In genomic region chr3:119323401-119324107, GRCh38 we compare ENCODE assay signal across 8 cellular contexts. TPM values are rescaled to one million over a fixed set of nuclear protein-coding genes. Genes with fewer than 3 reads are reported as not detected.
A peak's percentile ranks its signal among the peaks of the same experiment; 100 is the strongest.
DNase-seq lines count a peak whose midpoint lies in the region; ATAC-seq and TF ChIP-seq lines count a peak whose summit lies in the region.

No MANE protein-coding gene starts in this region.

- POLR2A ChIA-PET in activated CD4-positive, alpha-beta memory T cell treated with anti-CD3 and anti-CD28 coated beads, Interleukin-2, amount 10 ng/mL, durations not matched to agents 7 days and 5 days (lab: Charles Lee) = interaction anchor here (0.9 to 2.3 kb wide), 9 partner anchors 28 to 353 kb away, joined by 3 to 60 read pairs (median 4); partner anchors contain the start of genes ARHGAP31, COX17, TIMMDC1 and TMEM39A

- H3K9me3 Mint-ChIP-seq in activated CD4-positive, alpha-beta memory T cell treated with anti-CD3 and anti-CD28 coated beads, Interleukin-2, amount 10 ng/mL, durations not matched to agents 7 days and 5 days = no peaks in the 10 kb centered on the region

- ATAC-seq in GM21515 (IDR thresholded peaks at IDR 0.05; ENCODE audit: unreplicated experiment) = peak; percentile 32
- peak; percentile 46 for ATAC-seq in foreskin keratinocyte

- H3K9ac ChIP-seq in HUES64 (ENCODE audit: low read depth, low read length) = peak overlapping the region; percentile 87

- TF ChIP-seq CTCF in foreskin keratinocyte (conservative IDR thresholded peaks at IDR 0.05) (no peak), GM10266 (IDR thresholded peaks at IDR 0.05; ENCODE audit: control insufficient read depth, insufficient read depth, low read depth, missing control alignments) (no peak)

- peak overlapping the region; percentile 67 for H3K27ac Mint-ChIP-seq in activated CD4-positive, alpha-beta memory T cell treated with anti-CD3 and anti-CD28 coated beads, Interleukin-2, amount 10 ng/mL, durations not matched to agents 7 days and 5 days

- H3K4me1 ChIP-seq in HUES64 (ENCODE audit: insufficient read depth, low read length) (peaks cover 26% of the 10 kb centered on the region), foreskin keratinocyte (no peaks in the 10 kb centered on the region)

- H3K9me3 ChIP-seq in HUES64 (ENCODE audit: insufficient read depth, low read depth, low read length) = no peaks in the 10 kb centered on the region

- H3K36me3 Mint-ChIP-seq in activated CD4-positive, alpha-beta memory T cell treated with anti-CD3 and anti-CD28 coated beads, Interleukin-2, amount 10 ng/mL, durations not matched to agents 7 days and 5 days (ENCODE audit: low read depth) = no peaks in the 10 kb centered on the region

- peaks cover 19% of the 10 kb centered on the region for H3K4me1 Mint-ChIP-seq in activated CD4-positive, alpha-beta memory T cell treated with anti-CD3 and anti-CD28 coated beads, Interleukin-2, amount 10 ng/mL, durations not matched to agents 7 days and 5 days

- CTCF ChIA-PET in activated CD4-positive, alpha-beta memory T cell treated with anti-CD3 and anti-CD28 coated beads, Interleukin-2, amount 10 ng/mL, durations not matched to agents 7 days and 5 days (lab: Charles Lee) = interaction anchor here (1.5 to 2.2 kb wide), 2 partner anchors 16 to 83 kb away, joined by 4 to 7 read pairs; partner anchors contain the start of gene B4GALT4

- H3K27ac ChIP-seq in HUES64 (ENCODE audit: low read depth, low read length) (peak overlapping the region; percentile 93), foreskin keratinocyte (peak overlapping the region; percentile 67), skin epidermis (peak overlapping the region; percentile 48 to 98 (median 95))

- H3K4me3 ChIP-seq in HUES64 (ENCODE audit: low read length) (peak overlapping the region; percentile 83), skin epidermis (peak overlapping the region; percentile 43 to 69 (median 67))

- WGBS in HUES64 = 27% methylated on average over 18 of the region's 18 CpGs

- peaks cover 14% of the 10 kb centered on the region; the same call in 1 of the 2 replicates for H3K27me3 ChIP-seq in HUES64 (ENCODE audit: insufficient read depth, low read length)
- no peaks in the 10 kb centered on the region for H3K27me3 ChIP-seq in foreskin keratinocyte

- DNase-seq in DMS53 (lab: John Stamatoyannopoulos, UW) = peak; percentile 70
- peak; percentile 51 for DNase-seq in activated CD4-positive, alpha-beta memory T cell treated with anti-CD3 and anti-CD28 coated beads, Interleukin-2, amount 10 ng/mL, durations not matched to agents 7 days and 5 days
- DNase-seq in foreskin keratinocyte = peak; percentile 38 to 56
- no peak for DNase-seq in GM10266 (ENCODE audit: extremely low spot score)
- no peak for DNase-seq in NOMO-1 treated with dmso at 0.1 percent for 144 hours (lab: John Stamatoyannopoulos, UW; ENCODE audit: unreplicated experiment)

- peak overlapping the region; percentile 68 for H3K4me3 Mint-ChIP-seq in activated CD4-positive, alpha-beta memory T cell treated with anti-CD3 and anti-CD28 coated beads, Interleukin-2, amount 10 ng/mL, durations not matched to agents 7 days and 5 days

- peaks cover 27% of the 10 kb centered on the region for H3K27me3 Mint-ChIP-seq in activated CD4-positive, alpha-beta memory T cell treated with anti-CD3 and anti-CD28 coated beads, Interleukin-2, amount 10 ng/mL, durations not matched to agents 7 days and 5 days

- no peaks in the 10 kb centered on the region for H3K36me3 ChIP-seq in HUES64 (ENCODE audit: insufficient read depth, low read length)

RNA-seq across cellular contexts. Expression of gene ARHGAP31, which starts 29.4 kb away (rescaled TPM):
- 1.8 TPM for polyA plus RNA-seq in HUES64 (2013, experiment 1 of 2)
- polyA plus RNA-seq in HUES64 (2013, experiment 2 of 2) = 1.9 TPM
- 1 to 10 TPM; 3.7 to 4.5 TPM for total RNA-seq in activated CD4-positive, alpha-beta memory T cell treated with anti-CD3 and anti-CD28 coated beads, Interleukin-2, amount 10 ng/mL, durations not matched to agents 7 days and 5 days
- 4.1 and 6.9 TPM in 2 replicates for total RNA-seq in foreskin keratinocyte
- 0.90 and 1.1 TPM in 2 replicates for polyA plus RNA-seq in foreskin keratinocyte

Comparison
In these comparisons a context has a peak if more than half of its experiments do, and no peak if none do; other contexts are left out.
1. DNase-seq: peak in DMS53 (single experiment), activated CD4-positive, alpha-beta memory T cell treated with anti-CD3 and anti-CD28 coated beads, Interleukin-2, amount 10 ng/mL, durations not matched to agents 7 days and 5 days (single experiment) and foreskin keratinocyte (2 of 2); none in GM10266 (single experiment) and NOMO-1 treated with dmso at 0.1 percent for 144 hours (single experiment).
2. Peak in every context shown above with its lines, with median percentiles within 50 percentile points of each other: H3K27ac ChIP-seq.